1 cellular context compared by ENCODE assay signal in genomic region chr2:231710751-231711676, GRCh38.
TF ChIP-seq lines count a peak whose summit lies in the region.

No MANE protein-coding gene starts in this region.

TF ChIP-seq in HepG2, 621 proteins besides CTCF, POLR2A, EP300 and RAD21 (continued from another document and continues in another):
- TF ChIP-seq ZNF703 (CRISPR knock-in tag; IDR thresholded peaks at IDR 0.05; ENCODE audit: borderline replicate concordance) (peak; percentile 77; the same call in 1 of the 2 replicates), MAF1 (CRISPR knock-in tag; IDR thresholded peaks at IDR 0.05; ENCODE audit: borderline replicate concordance) (no peak), SRSF1 (optimal IDR thresholded peaks at IDR 0.05; ENCODE audit: low read depth, low read length) (no peak), NRL (CRISPR knock-in tag; IDR thresholded peaks at IDR 0.05; ENCODE audit: borderline replicate concordance) (peak; percentile 20; the same call in 1 of the 2 replicates), FOXK1 (CRISPR knock-in tag; IDR thresholded peaks at IDR 0.05; ENCODE audit: borderline replicate concordance, low read depth) (no peak), AGO2 (optimal IDR thresholded peaks at IDR 0.05; ENCODE audit: low read depth, low read length) (peak; percentile 47), FUBP1 (CRISPR knock-in tag; IDR thresholded peaks at IDR 0.05; ENCODE audit: borderline replicate concordance) (0 out of 2 replicates have a peak, but pooled peaks have one; percentile 47), MEF2D (CRISPR knock-in tag; IDR thresholded peaks at IDR 0.05) (peak; percentile 62; the same call in 1 of the 2 replicates), ZNF44 (CRISPR knock-in tag; IDR thresholded peaks at IDR 0.05) (no peak), ZNF225 (CRISPR knock-in tag; IDR thresholded peaks at IDR 0.05) (0 out of 2 replicates have a peak, but pooled peaks have one; percentile 11), ZNF280D (CRISPR knock-in tag; IDR thresholded peaks at IDR 0.05) (0 out of 2 replicates have a peak, but pooled peaks have one; percentile 2), ZNF687 (CRISPR knock-in tag; IDR thresholded peaks at IDR 0.05) (no peak), ZFAT (CRISPR knock-in tag; conservative IDR thresholded peaks at IDR 0.05) (peak; percentile 62; the same call in 1 of the 2 replicates), CREB1 (IDR thresholded peaks at IDR 0.05) (no peak), CREB1 (CRISPR knock-in tag; IDR thresholded peaks at IDR 0.05) (no peak), NBN (conservative IDR thresholded peaks at IDR 0.05) (no peak), ZNF75D (CRISPR knock-in tag; IDR thresholded peaks at IDR 0.05; ENCODE audit: borderline replicate concordance) (0 out of 2 replicates have a peak, but pooled peaks have one; percentile 9), EEA1 (CRISPR knock-in tag; IDR thresholded peaks at IDR 0.05; ENCODE audit: borderline replicate concordance) (no peak), BCLAF1 (IDR thresholded peaks at IDR 0.05) (no peak), MYC (CRISPR knock-in tag; IDR thresholded peaks at IDR 0.05; ENCODE audit: borderline replicate concordance) (0 out of 2 replicates have a peak, but pooled peaks have one; percentile 65), GZF1 (CRISPR knock-in tag; IDR thresholded peaks at IDR 0.05) (0 out of 2 replicates have a peak, but pooled peaks have one; percentile 59), ARNTL (CRISPR knock-in tag; IDR thresholded peaks at IDR 0.05) (no peak), MBD4 (IDR thresholded peaks at IDR 0.05; ENCODE audit: borderline replicate concordance, low read length) (no peak), RXRB (CRISPR knock-in tag; IDR thresholded peaks at IDR 0.05; ENCODE audit: borderline replicate concordance) (0 out of 2 replicates have a peak, but pooled peaks have one; percentile 3), PHF20 (CRISPR knock-in tag; IDR thresholded peaks at IDR 0.05) (0 out of 2 replicates have a peak, but pooled peaks have one; percentile 20), NR2C2 (CRISPR knock-in tag; IDR thresholded peaks at IDR 0.05; ENCODE audit: borderline replicate concordance) (no peak), ZNF326 (CRISPR knock-in tag; IDR thresholded peaks at IDR 0.05; ENCODE audit: borderline replicate concordance) (peak; percentile 28; the same call in 1 of the 2 replicates), KLF12 (CRISPR knock-in tag; IDR thresholded peaks at IDR 0.05; ENCODE audit: borderline replicate concordance) (no peak), ZKSCAN5 (CRISPR knock-in tag; IDR thresholded peaks at IDR 0.05) (no peak), RBM39 (IDR thresholded peaks at IDR 0.05; ENCODE audit: low read depth, low read length, poor library complexity, severe bottlenecking) (peak; percentile 5), SMAD3 (CRISPR knock-in tag; IDR thresholded peaks at IDR 0.05) (no peak), ZSCAN5A (CRISPR knock-in tag; IDR thresholded peaks at IDR 0.05; ENCODE audit: borderline replicate concordance) (no peak), SOX6 (IDR thresholded peaks at IDR 0.05) (no peak), SOX6 (CRISPR knock-in tag; IDR thresholded peaks at IDR 0.05) (peak; percentile 26; the same call in 1 of the 2 replicates), ZNF20 (CRISPR knock-in tag; IDR thresholded peaks at IDR 0.05) (peak; percentile 77), ELF4 (CRISPR knock-in tag; IDR thresholded peaks at IDR 0.05; ENCODE audit: borderline replicate concordance) (0 out of 2 replicates have a peak, but pooled peaks have one; percentile 9), MEIS1 (CRISPR knock-in tag; IDR thresholded peaks at IDR 0.05; ENCODE audit: borderline replicate concordance) (no peak), CERS6 (CRISPR knock-in tag; IDR thresholded peaks at IDR 0.05) (no peak), ZMAT5 (CRISPR knock-in tag; IDR thresholded peaks at IDR 0.05; ENCODE audit: borderline replicate concordance, low read depth) (no peak), ZNF24 (IDR thresholded peaks at IDR 0.05) (no peak), ATF3 (CRISPR knock-in tag; IDR thresholded peaks at IDR 0.05) (peak; percentile 34; the same call in 1 of the 2 replicates), ZNF746 (CRISPR knock-in tag; IDR thresholded peaks at IDR 0.05) (peak; percentile 56; the same call in 1 of the 2 replicates), ZNF878 (CRISPR knock-in tag; IDR thresholded peaks at IDR 0.05) (no peak), MAX (IDR thresholded peaks at IDR 0.05) (peak; percentile 60), ZNF274 (CRISPR knock-in tag; IDR thresholded peaks at IDR 0.05) (no peak), HOXA5 (CRISPR knock-in tag; IDR thresholded peaks at IDR 0.05) (no peak), ZNF451 (CRISPR knock-in tag; IDR thresholded peaks at IDR 0.05) (no peak), ZNF34 (CRISPR knock-in tag; IDR thresholded peaks at IDR 0.05; ENCODE audit: borderline replicate concordance) (no peak), ZNF605 (CRISPR knock-in tag; IDR thresholded peaks at IDR 0.05) (0 out of 2 replicates have a peak, but pooled peaks have one; percentile 21), LCORL (IDR thresholded peaks at IDR 0.05) (no peak), LCORL (CRISPR knock-in tag; IDR thresholded peaks at IDR 0.05) (peak; percentile 49; the same call in 1 of the 2 replicates), JUNB (CRISPR knock-in tag; IDR thresholded peaks at IDR 0.05; ENCODE audit: borderline replicate concordance) (no peak), KDM2A (CRISPR knock-in tag; IDR thresholded peaks at IDR 0.05; ENCODE audit: borderline replicate concordance, low read depth) (0 out of 2 replicates have a peak, but pooled peaks have one; percentile 16), ZNF891 (CRISPR knock-in tag; IDR thresholded peaks at IDR 0.05) (no peak), ZNF501 (CRISPR knock-in tag; IDR thresholded peaks at IDR 0.05) (0 out of 2 replicates have a peak, but pooled peaks have one; percentile 22), FIP1L1 (IDR thresholded peaks at IDR 0.05; ENCODE audit: borderline replicate concordance, insufficient read depth, low read depth, low read length) (0 out of 2 replicates have a peak, but pooled peaks have one; percentile 40), ZNF615 (CRISPR knock-in tag; IDR thresholded peaks at IDR 0.05; ENCODE audit: borderline replicate concordance) (0 out of 2 replicates have a peak, but pooled peaks have one; percentile 13), NFIB (CRISPR knock-in tag; IDR thresholded peaks at IDR 0.05; ENCODE audit: borderline replicate concordance) (no peak)
